10 cellular contexts compared by ENCODE assay signal in genomic region chr3:39149059-39149455, GRCh38. TPM values are rescaled to one million over a fixed set of nuclear protein-coding genes. Genes with fewer than 3 reads are reported as not detected.
A peak's percentile ranks its signal among the peaks of the same experiment; 100 is the strongest.
DNase-seq lines count a peak whose midpoint lies in the region; ATAC-seq and TF ChIP-seq lines count a peak whose summit lies in the region.
"Had no signal": no experiment of that assay in that cellular context is flagged by ENCODE, and none has a peak within 500 bp of the region (broad histone marks: within the 10 kb centered on the region; RNA-seq: fewer than 3 reads in every experiment).

No MANE protein-coding gene starts in this region.

- peak overlapping the region; percentile 3; the same call in 1 of the 3 replicates for H3K4me3 Mint-ChIP-seq in GM23338

- H4K20me1 ChIP-seq in GM23338 (replicated peaks; ENCODE audit: insufficient read depth), result peaks cover 7% of the 10 kb centered on the region
- no peaks in the 10 kb centered on the region for H4K20me1 ChIP-seq in SU-DHL-6 (ENCODE audit: low read depth, low read length)

- intact Hi-C loops in esophagus squamous epithelium (cut with DNase I) (loop anchor here (5.0 kb wide), 1 partner anchor 33 kb away; no protein-coding TSS in a partner anchor), spleen (cut with DNase I; ENCODE audit: low total_unique reads) (no loop called here)

- H3K27ac ChIP-seq in GM23338 (ENCODE audit: low read depth) (no peak overlapping the region), SU-DHL-6 (ENCODE audit: low read depth, low read length) (no peak overlapping the region), esophagus squamous epithelium (peak overlapping the region; percentile 80 to 99 (median 98)), spleen (peak overlapping the region; percentile 81 to 100 (median 98))
- H3K27ac ChIP-seq: SK-N-MC had no signal

- ATAC-seq in GM23338, result no peak

- H3K79me2 ChIP-seq in GM23338 (replicated peaks; ENCODE audit: insufficient read depth), result peaks cover 46% of the 10 kb centered on the region
- no peaks in the 10 kb centered on the region; the same call in 1 of the 2 replicates for H3K79me2 ChIP-seq in SU-DHL-6 (ENCODE audit: insufficient read depth, low read length)

- H3K9ac ChIP-seq in SU-DHL-6 (ENCODE audit: low read length), result peak overlapping the region; percentile 2; the same call in 1 of the 2 replicates

- H3K27me3 ChIP-seq in GM23338 (ENCODE audit: insufficient read depth) (no peaks in the 10 kb centered on the region), SU-DHL-6 (ENCODE audit: low read length) (no peaks in the 10 kb centered on the region), esophagus squamous epithelium (no peaks in the 10 kb centered on the region), spleen (replicated peaks in 1 of 7) (no peaks in the 10 kb centered on the region)
- H3K27me3 ChIP-seq: ovary had no signal

- peaks cover 11% of the 10 kb centered on the region for H3F3A ChIP-seq in GM23338 (replicated peaks; ENCODE audit: low read depth)
- H3F3A ChIP-seq in SU-DHL-6 (ENCODE audit: insufficient read depth), result no peaks in the 10 kb centered on the region

- H3K27ac Mint-ChIP-seq in GM23338, result peak overlapping the region; percentile 48

- 51 to 68% methylated on average over 4 of the region's 4 CpGs for WGBS in esophagus squamous epithelium, 2 donors
- 25 to 65% (median 59%) methylated on average over 4 of the region's 4 CpGs for WGBS in spleen, 5 donors

- H3K4me3 ChIP-seq in GM23338 (no peak overlapping the region), SU-DHL-6 (ENCODE audit: insufficient read depth, low read length, poor library complexity, severe bottlenecking) (no peak overlapping the region), esophagus squamous epithelium (peak overlapping the region in 1 of 4 donors; percentile 91), spleen (peak overlapping the region in 2 of 8 donors; percentile 27 to 60)
- H3K4me3 ChIP-seq: ovary, SK-N-MC had no signal

- peaks cover 12% of the 10 kb centered on the region; the same call in 1 of the 2 replicates for H3K36me3 ChIP-seq in GM23338 (ENCODE audit: insufficient read depth)
- no peaks in the 10 kb centered on the region for H3K36me3 ChIP-seq in SU-DHL-6 (ENCODE audit: low read length)
- peaks cover 10 to 26% (median 14%) of the 10 kb centered on the region in 3 donors for H3K36me3 ChIP-seq in esophagus squamous epithelium
- H3K36me3 ChIP-seq in spleen, result peaks cover 0 to 26% (median 21%) of the 10 kb centered on the region in 6 donors
- H3K36me3 ChIP-seq: ovary had no signal

- TF ChIP-seq POLR2A in esophagus squamous epithelium (IDR thresholded peaks at IDR 0.05) (no peak), spleen (IDR thresholded peaks at IDR 0.05) (no peak), erythroblast (IDR thresholded peaks at IDR 0.05; ENCODE audit: low read length) (no peak)

- H3K4me1 Mint-ChIP-seq in GM23338, result peaks cover 66% of the 10 kb centered on the region

- TF ChIP-seq CTCF in GM23338 (conservative IDR thresholded peaks at IDR 0.05; ENCODE audit: low read depth in 2 of 2) (no peak), SU-DHL-6 (IDR thresholded peaks at IDR 0.05; ENCODE audit: insufficient read depth, low read length, poor library complexity, severe bottlenecking) (no peak), esophagus squamous epithelium (IDR thresholded peaks at IDR 0.05) (no peak), spleen (IDR thresholded peaks at IDR 0.05 in 8 of 11, conservative IDR thresholded peaks at IDR 0.05 in 3 of 11) (no peak)

- DNase-seq in GM23338 (ENCODE audit: low spot score) (no peak), esophagus squamous epithelium (lab: John Stamatoyannopoulos, UW) (no peak), spleen (no peak), erythroblast (lab: John Stamatoyannopoulos, UW) (no peak), superior temporal gyrus (ENCODE audit: extremely low spot score) (no peak), RKO (ENCODE audit: low spot score) (no peak), DMS114 treated with DMSO at 0.1 percent for 48 hours (lab: John Stamatoyannopoulos, UW; ENCODE audit: unreplicated experiment) (no peak)

- peaks cover 25% of the 10 kb centered on the region for H3K36me3 Mint-ChIP-seq in GM23338 (ENCODE audit: low read depth)

- H3K4me1 ChIP-seq in GM23338 (ENCODE audit: insufficient read depth) (peaks cover 55% of the 10 kb centered on the region), esophagus squamous epithelium (peaks cover 65 to 89% (median 65%) of the 10 kb centered on the region in 3 donors), spleen (peaks cover 68 to 92% (median 87%) of the 10 kb centered on the region in 6 donors)

- H3K27me3 Mint-ChIP-seq in GM23338 (ENCODE audit: insufficient read depth, low read depth, poor library complexity), result peaks cover 29% of the 10 kb centered on the region

- peak overlapping the region; percentile 99 for H3K4me2 ChIP-seq in GM23338
- H3K4me2 ChIP-seq in SU-DHL-6 (ENCODE audit: low read depth, low read length, poor library complexity, severe bottlenecking), result peak overlapping the region; percentile 32

- no peaks in the 10 kb centered on the region; the same call in 2 of the 3 replicates for H3K9me3 Mint-ChIP-seq in GM23338

- H3K9me3 ChIP-seq in SU-DHL-6 (ENCODE audit: insufficient read depth, low read length) (no peaks in the 10 kb centered on the region), esophagus squamous epithelium (no peaks in the 10 kb centered on the region), spleen (no peaks in the 10 kb centered on the region)
- H3K9me3 ChIP-seq: ovary had no signal

- H3K9me2 ChIP-seq in GM23338 (ENCODE audit: insufficient read depth), result no peaks in the 10 kb centered on the region
- H3K9me2 ChIP-seq in SU-DHL-6 (replicated peaks; ENCODE audit: insufficient read depth, low read length), result no peaks in the 10 kb centered on the region

- H2AFZ ChIP-seq in GM23338, result no peak overlapping the region
- no peak overlapping the region for H2AFZ ChIP-seq in SU-DHL-6 (ENCODE audit: low read depth, low read length, severe bottlenecking)

TF ChIP-seq in GM23338, 12 proteins besides CTCF, POLR2A, EP300 and RAD21:
- TF ChIP-seq NANOG (IDR thresholded peaks at IDR 0.05; ENCODE audit: borderline replicate concordance) (no peak), EZH2phosphoT487 (IDR thresholded peaks at IDR 0.05; ENCODE audit: unreplicated experiment) (no peak), EZH2 (IDR thresholded peaks at IDR 0.05; ENCODE audit: low read depth, unreplicated experiment) (no peak), CREB1 (CRISPR knock-in tag; IDR thresholded peaks at IDR 0.05; ENCODE audit: low read depth) (no peak), STAT1 (IDR thresholded peaks at IDR 0.05; ENCODE audit: unreplicated experiment) (no peak), REST (IDR thresholded peaks at IDR 0.05; ENCODE audit: unreplicated experiment) (no peak)

RNA-seq across cellular contexts. Expression of gene CSRNP1, which starts 4.3 kb away (rescaled TPM):
- total RNA-seq in GM23338 (2014; rRNA removed; shearing (Covaris generic)), result 8.3 and 10.0 TPM in 2 replicates
- 4.7 and 4.9 TPM in 2 replicates for polyA plus RNA-seq in GM23338 (2016; fragmentation: Nextera tagmentation; extraction: Ambion mirVana)
- total RNA-seq in esophagus squamous epithelium, result 10 to 100 TPM; 11.9 to 35.6 (median 19.7) TPM
- total RNA-seq in spleen, result 10 to 100 TPM; 18.2 to 57.0 (median 34.6) TPM
- 10 to 100 TPM in 2 of 3 donors, 1 to 10 TPM in 1; 7.1 to 15.1 (median 10.2) TPM for polyA plus RNA-seq in spleen

RNA-seq across cellular contexts. Expression of gene TTC21A, which starts 41.6 kb away (rescaled TPM):
- total RNA-seq in GM23338 (2014; rRNA removed; shearing (Covaris generic)), result 2.0 and 2.1 TPM in 2 replicates
- 1.8 and 2.5 TPM in 2 replicates for polyA plus RNA-seq in GM23338 (2016; fragmentation: Nextera tagmentation; extraction: Ambion mirVana)
- 1 to 10 TPM; 1.6 to 2.9 (median 2.5) TPM for total RNA-seq in esophagus squamous epithelium
- total RNA-seq in spleen, result 10 to 100 TPM; 11.6 to 17.5 (median 13.2) TPM
- 10 to 100 TPM; 15.2 to 34.3 (median 18.6) TPM for polyA plus RNA-seq in spleen

RNA-seq across cellular contexts. Expression of gene GORASP1, which starts 41.6 kb away (rescaled TPM):
- total RNA-seq in GM23338 (2014; rRNA removed; shearing (Covaris generic)), result 32.7 and 38.3 TPM in 2 replicates
- polyA plus RNA-seq in GM23338 (2016; fragmentation: Nextera tagmentation; extraction: Ambion mirVana) (8.5 and 10.3 TPM in 2 replicates), spleen (10 to 100 TPM; 20.6 to 35.5 (median 26.3) TPM)
- total RNA-seq in esophagus squamous epithelium (100 to 1,000 TPM in 1 of 4 donors, 10 to 100 TPM in 3; 26.4 to 102 (median 43.8) TPM), spleen (10 to 100 TPM; 47.3 to 74.5 (median 65.5) TPM)

RNA-seq across cellular contexts. Expression of gene XIRP1, which starts 43.3 kb away (rescaled TPM):
- not detected in 2 replicates for total RNA-seq in GM23338 (2014; rRNA removed; shearing (Covaris generic))
- polyA plus RNA-seq in GM23338 (2016; fragmentation: Nextera tagmentation; extraction: Ambion mirVana), result 0.03 TPM in 1 of 2 replicates, not detected in the other
- under 1 TPM in 2 of 4 donors, not detected in 2; 0.18 to 0.19 TPM for total RNA-seq in esophagus squamous epithelium
- total RNA-seq in spleen, result under 1 TPM in 4 of 7 donors, not detected in 3; 0.09 to 0.70 (median 0.39) TPM
- polyA plus RNA-seq in spleen, result under 1 TPM; 0.06 to 0.30 (median 0.12) TPM

Comparison
In these comparisons a context has a peak if more than half of its experiments do, and no peak if none do; other contexts are left out.
1. H3K27ac ChIP-seq: peak in esophagus squamous epithelium (4 of 4) and spleen (8 of 8); none in GM23338 (single experiment) and SU-DHL-6 (single experiment).